22 cellular contexts compared by ENCODE assay signal in genomic region chr14:78412475-78412874, GRCh38.
DNase-seq lines count a peak whose midpoint lies in the region; ATAC-seq, FAIRE-seq and TF ChIP-seq lines count a peak whose summit lies in the region.
"Had no signal": no experiment of that assay in that cellular context is flagged by ENCODE, and none has a peak within 500 bp of the region (broad histone marks: within the 10 kb centered on the region; RNA-seq: fewer than 3 reads in every experiment).

No MANE protein-coding gene starts in this region.

- TF ChIP-seq POLR2A in A549 (IDR thresholded peaks at IDR 0.05; ENCODE audit: low read length) = no peak
- no peak for TF ChIP-seq POLR2A in K562 (conservative IDR thresholded peaks at IDR 0.05)

- H3K9me1 ChIP-seq in K562 (ENCODE audit: control insufficient read depth, insufficient read depth, low read length) = no peaks in the 10 kb centered on the region

- H3K4me2 ChIP-seq in A549 (no peak overlapping the region), K562 (ENCODE audit: insufficient read depth, low read length) (no peak overlapping the region)
- H3K4me2 ChIP-seq: BLaER1 had no signal

- TF ChIP-seq RAD21 in A549 (conservative IDR thresholded peaks at IDR 0.05 in 1 of 2, IDR thresholded peaks at IDR 0.05 in 1 of 2) = no peak
- TF ChIP-seq RAD21 in K562 (CRISPR knock-in tag; conservative IDR thresholded peaks at IDR 0.05 in 1 of 2, IDR thresholded peaks at IDR 0.05 in 1 of 2) = no peak

- intact Hi-C loops in K562 (cut with micrococcal nuclease) = no loop called here

- no peak overlapping the region for H2AFZ ChIP-seq in K562 (ENCODE audit: low read depth, low read length)

- H3K9me3 ChIP-seq in A549 (no peaks in the 10 kb centered on the region), K562 (replicated peaks; ENCODE audit: control insufficient read depth, insufficient read depth, low read depth, low read length) (no peaks in the 10 kb centered on the region)
- H3K9me3 ChIP-seq: BLaER1, Caco-2, HAP-1 had no signal

- no peak for DNase-seq in A549 (ENCODE audit: low read depth in 1 of 2, low spot score in 1 of 2)
- peak; percentile 47 for DNase-seq in NCI-H2107 (lab: John Stamatoyannopoulos, UW)
- peak; percentile 49 for DNase-seq in astrocyte of the cerebellum (ENCODE audit: low read depth)
- no peak for DNase-seq in K562 (ENCODE audit: extremely low read depth in 1 of 4, low spot score in 3 of 4)
- no peak for DNase-seq in activated effector memory CD4-positive, alpha-beta T cell treated with anti-CD3 and anti-CD28 coated beads, Interleukin-2, amount 50 U/mL, for 16 hours
- no peak for DNase-seq in SHP77 (lab: John Stamatoyannopoulos, UW)
- DNase-seq: 8988T; Caco-2; CD4-positive, CD25-positive, alpha-beta regulatory T cell; CD8-positive, alpha-beta T cell; DMS79; EL; GDM1; GOT3; HFFc6 had no signal

- no peak for TF ChIP-seq CTCF in A549 (IDR thresholded peaks at IDR 0.05)
- TF ChIP-seq CTCF in astrocyte of the cerebellum (IDR thresholded peaks at IDR 0.05; ENCODE audit: low read depth, low read length, missing control alignments) = no peak
- no peak for TF ChIP-seq CTCF in K562 (IDR thresholded peaks at IDR 0.05 in 2 of 3, conservative IDR thresholded peaks at IDR 0.05 in 1 of 3; ENCODE audit: insufficient read depth in 2 of 3, low read depth in 1 of 3, low read length in 3 of 3)

- in situ Hi-C loops in astrocyte of the cerebellum (cut with HindIII; ENCODE audit: low sequenced_read_pairs) = no loop called here
- in situ Hi-C loops in K562 (cut with MboI) = no loop called here

- no peak overlapping the region for H3K27ac ChIP-seq in A549
- no peak overlapping the region for H3K27ac ChIP-seq in K562 (ENCODE audit: extremely low read depth, low read depth, low read length)
- H3K27ac ChIP-seq: BLaER1, C4-2B had no signal

- ATAC-seq in A549 (no peak), K562 (no peak), HG03439 (IDR thresholded peaks at IDR 0.05; ENCODE audit: unreplicated experiment) (no peak), HG02938 (IDR thresholded peaks at IDR 0.05; ENCODE audit: unreplicated experiment) (no peak)
- ATAC-seq: CD8-positive, alpha-beta T cell had no signal

- no peaks in the 10 kb centered on the region for H3K27me3 ChIP-seq in K562 (ENCODE audit: control insufficient read depth in 2 of 2, insufficient read depth in 2 of 2, low read length in 2 of 2)
- H3K27me3 ChIP-seq: BLaER1 had no signal

- no peaks in the 10 kb centered on the region for H4K20me1 ChIP-seq in K562 (replicated peaks; ENCODE audit: control insufficient read depth, insufficient read depth, low read length)
- H4K20me1 ChIP-seq: BLaER1 had no signal

- 0% methylated on average over 3 of the region's 3 CpGs for WGBS in A549 (ENCODE audit: missing lambda C conversion rate)
- WGBS in K562 (ENCODE audit: insufficient coverage, low coverage, missing lambda C conversion rate) = 0% methylated on average over 3 of the region's 3 CpGs

- FAIRE-seq in A549 (lab: Jason Lieb, UNC) = no peak
- no peak for FAIRE-seq in K562 (lab: Jason Lieb, UNC)
- FAIRE-seq: GM12892, H54 had no signal

- H3K4me3 ChIP-seq in A549 = no peak overlapping the region
- no peak overlapping the region for H3K4me3 ChIP-seq in astrocyte of the cerebellum (ENCODE audit: low read depth, low read length)
- no peak overlapping the region for H3K4me3 ChIP-seq in K562
- H3K4me3 ChIP-seq: BLaER1, HAP-1 had no signal

- TF ChIP-seq EP300 in A549 (IDR thresholded peaks at IDR 0.05) (no peak), K562 (IDR thresholded peaks at IDR 0.05; ENCODE audit: low read length) (no peak)

- H3K4me1 ChIP-seq in A549 (no peaks in the 10 kb centered on the region), K562 (replicated peaks in 1 of 2; ENCODE audit: control insufficient read depth in 2 of 2, insufficient read depth in 2 of 2, low read length in 2 of 2) (no peaks in the 10 kb centered on the region)
- H3K4me1 ChIP-seq: Caco-2, HAP-1 had no signal

- POLR2A ChIA-PET in A549 (lab: Yijun Ruan, JAX) = no interaction called here
- POLR2A ChIA-PET in K562 (lab: Yijun Ruan, JAX) = interaction anchor here (1.0 kb wide), 2 partner anchors 20 to 40 kb away, joined by 3 to 4 read pairs; no protein-coding TSS in a partner anchor

- no peaks in the 10 kb centered on the region for H3K79me2 ChIP-seq in K562 (ENCODE audit: control insufficient read depth, insufficient read depth, low read length)

- no TSS peak for BruUV-seq in K562 (replicated peaks; lab: Mats Ljungman, UMichigan)

- CTCF ChIA-PET in A549 (lab: Yijun Ruan, JAX) (no interaction called here), K562 (lab: Yijun Ruan, JAX; ENCODE audit: low intra/inter-chr PET ratio) (no interaction called here)

- H3K36me3 ChIP-seq in K562 (ENCODE audit: control insufficient read depth, insufficient read depth, low read length) = no peaks in the 10 kb centered on the region
- H3K36me3 ChIP-seq: BLaER1, HAP-1 had no signal

- H3K9ac ChIP-seq in K562 (ENCODE audit: insufficient read depth in 1 of 2, low read depth in 2 of 2, low read length in 2 of 2) = no peak overlapping the region
- H3K9ac ChIP-seq: BLaER1 had no signal

TF ChIP-seq in A549, 52 proteins besides CTCF, POLR2A, EP300 and RAD21:
- TF ChIP-seq JUNB (IDR thresholded peaks at IDR 0.05) (no peak), USF2 (IDR thresholded peaks at IDR 0.05) (0 out of 2 replicates have a peak, but pooled peaks have one; percentile 31)
TF ChIP-seq in A549: peak in this region for 1.

TF ChIP-seq in K562, 482 proteins besides CTCF, POLR2A, EP300 and RAD21:
- TF ChIP-seq USF2 (CRISPR knock-in tag; IDR thresholded peaks at IDR 0.05) (0 out of 2 replicates have a peak, but pooled peaks have one; percentile 7), CBFA2T2 (conservative IDR thresholded peaks at IDR 0.05) (peak; percentile 20; the same call in 1 of the 2 replicates), NFIX (CRISPR knock-in tag; IDR thresholded peaks at IDR 0.05; ENCODE audit: low read depth) (no peak), TFE3 (CRISPR knock-in tag; IDR thresholded peaks at IDR 0.05) (peak; percentile 82), XRCC3 (IDR thresholded peaks at IDR 0.05) (no peak), RAD51 (IDR thresholded peaks at IDR 0.05; ENCODE audit: borderline replicate concordance, low read depth) (peak; percentile 54; the same call in 1 of the 2 replicates), ZNF212 (CRISPR knock-in tag; IDR thresholded peaks at IDR 0.05) (no peak)

Comparison
In these comparisons a context has a peak if more than half of its experiments do, and no peak if none do; other contexts are left out.
1. DNase-seq: peak in NCI-H2107 (single experiment) and astrocyte of the cerebellum (single experiment); none in A549 (0 of 2), K562 (0 of 4), activated effector memory CD4-positive, alpha-beta T cell treated with anti-CD3 and anti-CD28 coated beads, Interleukin-2, amount 50 U/mL, for 16 hours (single experiment) and SHP77 (0 of 2).
2. Of the 35 proteins assayed by ChIP-seq in both K562 and A549: peak only in K562: none; only in A549: none; in both: USF2; in neither: 34.